ENCODE assay signal across 1 cellular context in the genomic region with DNA sequence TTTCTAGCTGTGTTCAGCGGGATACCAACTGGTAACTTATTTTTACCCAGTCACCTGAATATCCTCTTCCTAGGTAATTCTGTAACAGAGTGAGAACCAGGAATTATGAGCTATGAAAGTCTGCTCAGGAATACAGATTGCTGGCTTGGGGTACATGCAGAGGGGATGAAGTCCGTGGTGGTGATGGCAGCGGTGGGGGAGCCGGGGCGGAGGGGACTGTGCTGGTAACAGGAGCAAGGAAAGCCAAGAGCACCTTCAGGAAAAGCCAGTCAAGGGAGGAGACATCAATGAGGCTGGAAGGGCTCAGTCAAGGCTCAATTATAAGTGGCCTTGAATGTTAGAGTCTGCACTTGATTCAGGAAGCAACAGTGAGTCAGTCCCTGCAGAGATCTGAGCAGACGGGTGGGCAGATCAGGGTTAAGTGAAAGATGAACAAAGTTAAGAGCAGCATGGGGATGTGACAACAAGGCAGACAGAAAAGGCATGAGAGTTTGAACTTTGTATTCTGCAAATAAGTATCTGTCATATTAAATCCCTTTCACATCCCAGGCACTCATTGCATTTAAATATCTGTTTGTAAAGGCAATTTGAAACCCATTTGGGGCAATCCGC.
A peak's percentile ranks its signal among the peaks of the same experiment; 100 is the strongest.
TF ChIP-seq lines count a peak whose summit lies in the region.

No MANE protein-coding gene starts in this region.

TF ChIP-seq in HCT116, 20 proteins besides CTCF, POLR2A, EP300 and RAD21:
- TF ChIP-seq TCF7L2 (IDR thresholded peaks at IDR 0.05; ENCODE audit: borderline replicate concordance, extremely low read depth, insufficient read depth, insufficient read length) (peak; percentile 35), EGR1 (IDR thresholded peaks at IDR 0.05; ENCODE audit: low read depth) (no peak), JUND (IDR thresholded peaks at IDR 0.05) (no peak)
- TF ChIP-seq, protein P1, sequence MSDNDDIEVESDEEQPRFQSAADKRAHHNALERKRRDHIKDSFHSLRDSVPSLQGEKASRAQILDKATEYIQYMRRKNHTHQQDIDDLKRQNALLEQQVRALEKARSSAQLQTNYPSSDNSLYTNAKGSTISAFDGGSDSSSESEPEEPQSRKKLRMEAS (IDR thresholded peaks at IDR 0.05) = no peak
TF ChIP-seq in HCT116: peak in this region for 1.
